23 cellular contexts compared by ENCODE assay signal in genomic region chr15:92942706-92943105, GRCh38. TPM values are rescaled to one million over a fixed set of nuclear protein-coding genes. Genes with fewer than 3 reads are reported as not detected.
DNase-seq lines count a peak whose midpoint lies in the region; ATAC-seq and TF ChIP-seq lines count a peak whose summit lies in the region.
"Had no signal": no experiment of that assay in that cellular context is flagged by ENCODE, and none has a peak within 500 bp of the region (broad histone marks: within the 10 kb centered on the region; RNA-seq: fewer than 3 reads in every experiment).

No MANE protein-coding gene starts in this region.

- H3K27me3 Mint-ChIP-seq in WTC11 (ENCODE audit: low read depth) = no peaks in the 10 kb centered on the region
- no peaks in the 10 kb centered on the region for H3K27me3 Mint-ChIP-seq in stimulated activated memory B cell treated with anti-CD40 and anti-IgM and Interleukin-4, amounts not matched to agents 10 μg/mL and 1 μg/mL and 100 μg/mL, for 72 hours
- H3K27me3 Mint-ChIP-seq: stimulated activated naive CD8-positive, alpha-beta T cell treated with anti-CD3 and anti-CD28 coated beads, Interleukin-15, amount 100 ng/mL, for 72 hours had no signal

- H3K9me3 Mint-ChIP-seq in WTC11 = peaks cover 27% of the 10 kb centered on the region
- H3K9me3 Mint-ChIP-seq in stimulated activated memory B cell treated with anti-CD40 and anti-IgM and Interleukin-4, amounts not matched to agents 10 μg/mL and 1 μg/mL and 100 μg/mL, for 72 hours = peaks cover 11% of the 10 kb centered on the region

- H3K27ac Mint-ChIP-seq in WTC11 = peak overlapping the region; percentile 44; the same call in 1 of the 2 replicates
- H3K27ac Mint-ChIP-seq in stimulated activated memory B cell treated with anti-CD40 and anti-IgM and Interleukin-4, amounts not matched to agents 10 μg/mL and 1 μg/mL and 100 μg/mL, for 72 hours = no peak overlapping the region
- H3K27ac Mint-ChIP-seq: stimulated activated naive CD8-positive, alpha-beta T cell treated with anti-CD3 and anti-CD28 coated beads, Interleukin-15, amount 100 ng/mL, for 72 hours; T-helper 1 cell treated with Interleukin-12 subunit alpha and Interleukin-12 subunit beta and Interleukin-4 antibody, amounts not matched to agents 30 μg/mL and 1 μg/mL, for 36 hours had no signal

- POLR2A ChIA-PET in WTC11 (lab: Charles Lee) = no interaction called here

- DNase-seq in NCI-H524 (lab: John Stamatoyannopoulos, UW) (peak; percentile 23 to 52), NCI-H524 treated with DMSO at 0.1 percent for 48 hours (lab: John Stamatoyannopoulos, UW) (no peak), WTC11 (ENCODE audit: low spot score) (no peak), left lobe of liver (ENCODE audit: low spot score) (no peak)
- DNase-seq: 8988T; activated effector memory CD4-positive, alpha-beta T cell treated with anti-CD3 and anti-CD28 coated beads, Interleukin-2, amount 50 U/mL, for 16 hours; aorta; DMS 273 treated with DMSO at 0.1 percent for 48 hours; effector memory CD4-positive, alpha-beta T cell; GDM1; NCI-H69; ovary; SHP77 treated with DMSO at 0.1 percent for 48 hours; sigmoid colon; stimulated activated naive CD8-positive, alpha-beta T cell treated with anti-CD3 and anti-CD28 coated beads, Interleukin-15, amount 100 ng/mL, for 72 hours; upper lobe of right lung; WERI-Rb-1 had no signal

- no peaks in the 10 kb centered on the region for H3K4me1 Mint-ChIP-seq in WTC11
- H3K4me1 Mint-ChIP-seq in stimulated activated memory B cell treated with anti-CD40 and anti-IgM and Interleukin-4, amounts not matched to agents 10 μg/mL and 1 μg/mL and 100 μg/mL, for 72 hours = peaks cover 22% of the 10 kb centered on the region

- 0 out of 2 replicates have a peak, but pooled peaks have one; percentile 39 for ATAC-seq in WTC11
- ATAC-seq in left lobe of liver = peak; percentile 20
- ATAC-seq in stimulated activated memory B cell treated with anti-CD40 and anti-IgM and Interleukin-4, amounts not matched to agents 10 μg/mL and 1 μg/mL and 100 μg/mL, for 72 hours = no peak
- ATAC-seq in HG03520 (IDR thresholded peaks at IDR 0.05; ENCODE audit: unreplicated experiment) = no peak
- no peak for ATAC-seq in HG02678 (IDR thresholded peaks at IDR 0.05; ENCODE audit: unreplicated experiment)
- ATAC-seq: stimulated activated naive CD8-positive, alpha-beta T cell treated with anti-CD3 and anti-CD28 coated beads, Interleukin-15, amount 100 ng/mL, for 72 hours; upper lobe of right lung had no signal

- TF ChIP-seq CTCF in C4-2B (conservative IDR thresholded peaks at IDR 0.05) = 0 out of 2 replicates have a peak, but pooled peaks have one; percentile 7
- no peak for TF ChIP-seq CTCF in WTC11 (IDR thresholded peaks at IDR 0.05)

- CTCF ChIA-PET in WTC11 (lab: Charles Lee) = interaction anchor here (1.0 to 1.5 kb wide), 2 partner anchors 60 to 146 kb away, joined by 3 read pairs; no protein-coding TSS in a partner anchor

- peaks cover 88% of the 10 kb centered on the region for H3K36me3 Mint-ChIP-seq in WTC11
- H3K36me3 Mint-ChIP-seq in stimulated activated memory B cell treated with anti-CD40 and anti-IgM and Interleukin-4, amounts not matched to agents 10 μg/mL and 1 μg/mL and 100 μg/mL, for 72 hours = peaks cover 90% of the 10 kb centered on the region

- H3K27ac ChIP-seq in C4-2B = no peak overlapping the region
- H3K27ac ChIP-seq: BLaER1, ovary, sigmoid colon, upper lobe of right lung, WERI-Rb-1 had no signal

- no peak overlapping the region for H3K4me3 Mint-ChIP-seq in WTC11
- no peak overlapping the region for H3K4me3 Mint-ChIP-seq in stimulated activated memory B cell treated with anti-CD40 and anti-IgM and Interleukin-4, amounts not matched to agents 10 μg/mL and 1 μg/mL and 100 μg/mL, for 72 hours
- H3K4me3 Mint-ChIP-seq: stimulated activated naive CD8-positive, alpha-beta T cell treated with anti-CD3 and anti-CD28 coated beads, Interleukin-15, amount 100 ng/mL, for 72 hours; T-helper 1 cell treated with Interleukin-12 subunit alpha and Interleukin-12 subunit beta and Interleukin-4 antibody, amounts not matched to agents 30 μg/mL and 1 μg/mL, for 36 hours had no signal

TF ChIP-seq in WTC11, 78 proteins besides CTCF, POLR2A, EP300 and RAD21 (continues in another document):
- no peak for TF ChIP-seq PRRX2 (CRISPR knock-in tag; IDR thresholded peaks at IDR 0.05)
- TF ChIP-seq CDX4 (CRISPR knock-in tag; IDR thresholded peaks at IDR 0.05; ENCODE audit: borderline replicate concordance) = no peak
- no peak for TF ChIP-seq SMAD4 (CRISPR knock-in tag; IDR thresholded peaks at IDR 0.05)
- TF ChIP-seq ATF3 (CRISPR knock-in tag; conservative IDR thresholded peaks at IDR 0.05) = no peak
- no peak for TF ChIP-seq ZNF423 (CRISPR knock-in tag; IDR thresholded peaks at IDR 0.05)
- no peak for TF ChIP-seq PRDM15 (CRISPR knock-in tag; IDR thresholded peaks at IDR 0.05)
- TF ChIP-seq E2F4 (CRISPR knock-in tag; IDR thresholded peaks at IDR 0.05; ENCODE audit: borderline replicate concordance, low read depth) = no peak
- no peak for TF ChIP-seq ZNF416 (CRISPR knock-in tag; IDR thresholded peaks at IDR 0.05)
- TF ChIP-seq TEAD1 (CRISPR knock-in tag; IDR thresholded peaks at IDR 0.05) = no peak
- no peak for TF ChIP-seq E2F1 (CRISPR knock-in tag; IDR thresholded peaks at IDR 0.05)

RNA-seq across cellular contexts. Expression of gene CHD2, which starts 42.6 kb away (rescaled TPM):
- total RNA-seq in WTC11 (2021) (75.8 to 101 TPM (median 87.6 TPM) in 3 replicates), left lobe of liver (53.1 TPM)

Comparison
In these comparisons a context has a peak if more than half of its experiments do, and no peak if none do; other contexts are left out.
1. DNase-seq: peak in NCI-H524 (2 of 2); none in NCI-H524 treated with DMSO at 0.1 percent for 48 hours (single experiment), WTC11 (single experiment) and left lobe of liver (single experiment).
2. ATAC-seq: peak in WTC11 (single experiment) and left lobe of liver (single experiment); none in stimulated activated memory B cell treated with anti-CD40 and anti-IgM and Interleukin-4, amounts not matched to agents 10 μg/mL and 1 μg/mL and 100 μg/mL, for 72 hours (single experiment), HG03520 (single experiment) and HG02678 (single experiment).